ENCODE assay signal across 7 cellular contexts in genomic region chr2:177088542-177088941, GRCh38.
"Had no signal": no experiment of that assay in that cellular context is flagged by ENCODE, and none has a peak within 500 bp of the region (broad histone marks: within the 10 kb centered on the region; RNA-seq: fewer than 3 reads in every experiment).

No MANE protein-coding gene starts in this region.

- H3K4me3 ChIP-seq: GM23338 had no signal

- ATAC-seq: GM23338 had no signal

- FAIRE-seq: H1, H54, HTR-8/SVneo had no signal

- DNase-seq: H9, HCEC 1CT, KBM-7 had no signal

- H3K4me2 ChIP-seq: GM23338 had no signal
